ENCODE assay signal across 29 cellular contexts in the genomic region with DNA sequence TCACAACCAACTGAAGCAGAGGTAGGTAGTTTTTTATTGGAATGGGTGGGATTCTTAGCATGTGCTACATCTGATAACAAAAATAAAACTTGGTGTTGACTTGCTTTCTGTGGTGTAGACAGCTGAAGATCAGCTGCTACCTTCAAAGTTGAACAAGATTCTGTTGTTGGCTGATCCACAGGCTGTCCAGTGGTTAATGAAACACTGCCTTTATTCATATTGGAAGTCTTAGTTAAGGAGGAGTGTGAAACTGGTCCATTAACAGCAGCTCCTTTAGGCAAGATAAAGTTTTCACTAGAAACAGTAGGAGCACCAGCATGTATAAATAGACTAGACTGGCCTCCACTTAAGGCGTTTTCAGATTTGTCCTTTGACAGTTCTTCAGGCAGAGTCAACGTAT.
"Had no signal": no experiment of that assay in that cellular context is flagged by ENCODE, and none has a peak within 500 bp of the region (broad histone marks: within the 10 kb centered on the region; RNA-seq: fewer than 3 reads in every experiment).

No MANE protein-coding gene starts in this region.

- H3K9me3 ChIP-seq: heart right ventricle, lower lobe of right lung, neutrophil, psoas muscle, sigmoid colon, testis, thyroid gland, transverse colon, upper lobe of left lung, vagina had no signal

- H3K27ac ChIP-seq: heart right ventricle, hepatocyte, lower lobe of right lung, neural progenitor cell, neutrophil, parathyroid adenoma, psoas muscle, sigmoid colon, testis, thyroid gland, transverse colon, upper lobe of left lung, vagina had no signal

- H3K4me3 Mint-ChIP-seq: naive B cell; natural killer cell; nephron progenitor cell; neural progenitor cell; stimulated activated memory B cell treated with anti-CD40 and anti-IgM and Interleukin-4, amounts not matched to agents 10 μg/mL and 1 μg/mL and 100 μg/mL, for 72 hours; stimulated activated naive CD8-positive, alpha-beta T cell treated with anti-CD3 and anti-CD28 coated beads, Interleukin-15, amount 100 ng/mL, for 72 hours had no signal

- H3K4me1 Mint-ChIP-seq: neural progenitor cell had no signal

- DNase-seq: heart right ventricle; islet precursor cell; lower lobe of right lung; mammary epithelial cell; mesenchymal stem cell; naive B cell; natural killer cell; nephron progenitor cell; occipital lobe; psoas muscle; sigmoid colon; stimulated activated CD4-positive, alpha-beta T cell treated with anti-CD3 and anti-CD28 coated beads, Interleukin-1b, Interleukin-23, amount 100 ng/mL, for 48 hours; stimulated activated CD4-positive, alpha-beta T cell treated with anti-CD3 and anti-CD28 coated beads, Interleukin-2, amount 100 ng/mL, for 48 hours; stimulated activated CD4-positive, alpha-beta T cell treated with anti-CD3 and anti-CD28 coated beads, Interleukin-4, amount 100 ng/mL, for 4 hours; stimulated activated CD8-positive, alpha-beta memory T cell treated with anti-CD3 and anti-CD28 coated beads, Interleukin-4, amount 100 ng/mL, for 48 hours; stimulated activated naive CD4-positive, alpha-beta T cell treated with Interleukin-2 at 50 U/mL for 16 hours; stimulated activated naive CD8-positive, alpha-beta T cell treated with anti-CD3 and anti-CD28 coated beads, Interleukin-15, amount 100 ng/mL, for 72 hours; substantia nigra; testis; thyroid gland; transverse colon; upper lobe of left lung had no signal

- H3K4me1 ChIP-seq: lower lobe of right lung, parathyroid adenoma, psoas muscle, testis, thyroid gland, upper lobe of left lung, vagina had no signal

- H3K4me3 ChIP-seq: heart right ventricle, hepatocyte, lower lobe of right lung, neural progenitor cell, psoas muscle, sigmoid colon, smooth muscle cell, testis, thyroid gland, transverse colon, upper lobe of left lung, vagina had no signal

- ATAC-seq: heart right ventricle; lower lobe of right lung; natural killer cell; psoas muscle; stimulated activated memory B cell treated with anti-CD40 and anti-IgM and Interleukin-4, amounts not matched to agents 10 μg/mL and 1 μg/mL and 100 μg/mL, for 72 hours; stimulated activated naive CD8-positive, alpha-beta T cell treated with anti-CD3 and anti-CD28 coated beads, Interleukin-15, amount 100 ng/mL, for 72 hours had no signal

- H3K27ac Mint-ChIP-seq: neural progenitor cell; stimulated activated memory B cell treated with anti-CD40 and anti-IgM and Interleukin-4, amounts not matched to agents 10 μg/mL and 1 μg/mL and 100 μg/mL, for 72 hours; stimulated activated naive CD8-positive, alpha-beta T cell treated with anti-CD3 and anti-CD28 coated beads, Interleukin-15, amount 100 ng/mL, for 72 hours had no signal

- H3K27me3 Mint-ChIP-seq: naive B cell; stimulated activated memory B cell treated with anti-CD40 and anti-IgM and Interleukin-4, amounts not matched to agents 10 μg/mL and 1 μg/mL and 100 μg/mL, for 72 hours; stimulated activated naive CD8-positive, alpha-beta T cell treated with anti-CD3 and anti-CD28 coated beads, Interleukin-15, amount 100 ng/mL, for 72 hours had no signal

- H3K9me3 Mint-ChIP-seq: naive B cell; nephron progenitor cell; neural progenitor cell; stimulated activated memory B cell treated with anti-CD40 and anti-IgM and Interleukin-4, amounts not matched to agents 10 μg/mL and 1 μg/mL and 100 μg/mL, for 72 hours had no signal

- H3K27me3 ChIP-seq: heart right ventricle, hepatocyte, neural progenitor cell, neutrophil, sigmoid colon, testis, thyroid gland, transverse colon, upper lobe of left lung, vagina had no signal
